Comparison of ENCODE assay signal across 8 cellular contexts in genomic region chr20:561437-562231, GRCh38. TPM values are rescaled to one million over a fixed set of nuclear protein-coding genes. Genes with fewer than 3 reads are reported as not detected.
A peak's percentile ranks its signal among the peaks of the same experiment; 100 is the strongest.
DNase-seq lines count a peak whose midpoint lies in the region; ATAC-seq, FAIRE-seq and TF ChIP-seq lines count a peak whose summit lies in the region.

No MANE protein-coding gene starts in this region.

- FAIRE-seq in H1 (lab: Jason Lieb, UNC), result peak; percentile 88

- no peak overlapping the region for H3K56ac ChIP-seq in H1 (replicated peaks; ENCODE audit: insufficient read length, low read depth, low read length)

- no peaks in the 10 kb centered on the region for H3K9me3 ChIP-seq in H1 (ENCODE audit: insufficient read depth in 2 of 2, low read depth in 1 of 2, low read length in 1 of 2)
- no peaks in the 10 kb centered on the region for H3K9me3 ChIP-seq in mesenchymal stem cell (ENCODE audit: control insufficient read depth, low read length)
- H3K9me3 ChIP-seq in stomach, result no peaks in the 10 kb centered on the region

- DNase-seq in DMS 273 treated with DMSO at 0.1 percent for 48 hours (lab: John Stamatoyannopoulos, UW), result peak; percentile 30
- DNase-seq in NCI-H510A treated with DMSO at 0.1 percent for 48 hours (lab: John Stamatoyannopoulos, UW), result peak; percentile 54
- peak; percentile 28 for DNase-seq in activated CD4-positive, alpha-beta T cell treated with anti-CD3 and anti-CD28 coated beads, Interleukin-2, amount 50 U/mL, for 1 hour
- peak in 1 of 2 experiments; percentile 83 for DNase-seq in H1 (ENCODE audit: low read depth in 1 of 2, low spot score in 2 of 2)
- DNase-seq in mesenchymal stem cell, result peak; percentile 73
- DNase-seq in stomach, result peak; percentile 65

- peak; percentile 51 for ATAC-seq in HG02798 (IDR thresholded peaks at IDR 0.05; ENCODE audit: poor library complexity, unreplicated experiment)
- ATAC-seq in HG02623 (IDR thresholded peaks at IDR 0.05; ENCODE audit: unreplicated experiment), result no peak

- TF ChIP-seq POLR2A in H1 (IDR thresholded peaks at IDR 0.05; ENCODE audit: control extremely low read depth in 1 of 2, low read depth in 2 of 2, low read length in 2 of 2) (no peak), stomach (IDR thresholded peaks at IDR 0.05) (no peak)

- POLR2A ChIA-PET in H1 (lab: Charles Lee; ENCODE audit: partially characterized antibody), result interaction anchor here (1.3 to 3.4 kb wide), 3 partner anchors 12 to 84 kb away, joined by 3 to 18 read pairs (median 7); no protein-coding TSS in a partner anchor

- H4K20me1 ChIP-seq in H1 (replicated peaks in 1 of 2; ENCODE audit: control insufficient read depth in 1 of 2, insufficient read depth in 2 of 2, low read length in 2 of 2), result no peaks in the 10 kb centered on the region

- H3K14ac ChIP-seq in H1 (ENCODE audit: insufficient read length), result no peak overlapping the region
- no peak overlapping the region for H3K14ac ChIP-seq in mesenchymal stem cell (ENCODE audit: low read length in 2 of 2)

- no peak overlapping the region for H2AK5ac ChIP-seq in H1 (ENCODE audit: low read depth, low read length)
- no peak overlapping the region for H2AK5ac ChIP-seq in mesenchymal stem cell (ENCODE audit: low read length, severe bottlenecking)

- H3K4me1 ChIP-seq in H1 (replicated peaks in 1 of 4; ENCODE audit: control insufficient read depth in 3 of 4, insufficient read depth in 4 of 4, low read length in 3 of 4), result no peaks in the 10 kb centered on the region
- peaks cover 2% of the 10 kb centered on the region for H3K4me1 ChIP-seq in mesenchymal stem cell (ENCODE audit: control insufficient read depth, insufficient read depth, low read depth, low read length)
- H3K4me1 ChIP-seq in stomach, result peaks cover 0 to 7% (median 3%) of the 10 kb centered on the region in 4 donors

- H2BK120ac ChIP-seq in H1 (replicated peaks; ENCODE audit: low read depth, low read length) (no peak overlapping the region), mesenchymal stem cell (ENCODE audit: low read depth, low read length) (no peak overlapping the region)

- H3K79me1 ChIP-seq in H1 (ENCODE audit: low read depth, low read length) (no peaks in the 10 kb centered on the region), mesenchymal stem cell (replicated peaks; ENCODE audit: low read length, poor library complexity, severe bottlenecking) (no peaks in the 10 kb centered on the region)

- no peak overlapping the region for H3K23ac ChIP-seq in H1 (ENCODE audit: insufficient read length)
- H3K23ac ChIP-seq in mesenchymal stem cell (ENCODE audit: low read length in 2 of 2), result no peak overlapping the region

- H4K8ac ChIP-seq in H1 (ENCODE audit: extremely low read depth, insufficient read depth, low read length) (no peak overlapping the region), mesenchymal stem cell (ENCODE audit: low read length) (no peak overlapping the region)

- no peaks in the 10 kb centered on the region for H3K79me2 ChIP-seq in H1 (ENCODE audit: control insufficient read depth in 1 of 2, insufficient read depth in 2 of 2, low read length in 2 of 2)

- H2BK12ac ChIP-seq in H1 (ENCODE audit: low read depth, low read length) (no peak overlapping the region), mesenchymal stem cell (ENCODE audit: low read length in 2 of 2) (no peak overlapping the region)

- H3K36me3 ChIP-seq in H1 (ENCODE audit: control insufficient read depth in 2 of 4, insufficient read depth in 4 of 4, low read length in 3 of 4) (no peaks in the 10 kb centered on the region), mesenchymal stem cell (ENCODE audit: control insufficient read depth in 1 of 2, insufficient read depth in 2 of 2, low read depth in 1 of 2, low read length in 2 of 2) (no peaks in the 10 kb centered on the region), stomach (no peaks in the 10 kb centered on the region)

- H3K23me2 ChIP-seq in H1 (ENCODE audit: low read depth, low read length), result no peaks in the 10 kb centered on the region

- H4K91ac ChIP-seq in H1 (replicated peaks; ENCODE audit: insufficient read length, low read length), result no peak overlapping the region
- no peak overlapping the region for H4K91ac ChIP-seq in mesenchymal stem cell (ENCODE audit: low read length)

- no peak overlapping the region for H3K4ac ChIP-seq in H1 (replicated peaks; ENCODE audit: insufficient read length, low read depth, low read length)
- H3K4ac ChIP-seq in mesenchymal stem cell (ENCODE audit: low read depth in 1 of 2, low read length in 2 of 2), result no peak overlapping the region

- WGBS in H1 (ENCODE audit: extremely low coverage in 1 of 2, insufficient coverage in 1 of 2, insufficient read length in 1 of 2, insufficient replicate concordance in 2 of 2, low coverage in 1 of 2, low lambda C conversion rate in 2 of 2, missing lambda C conversion rate in 1 of 2), 2 experiments, result 54% methylated on average over 12 of the region's 12 CpGs; no CpG with 5 or more reads in 1 of the 2 experiments
- 43% methylated on average over 12 of the region's 12 CpGs for WGBS in mesenchymal stem cell
- 30 to 42% (median 35%) methylated on average over 9 to 12 of the region's 12 CpGs for WGBS in stomach, 5 donors

- H3K4me2 ChIP-seq in H1 (ENCODE audit: insufficient read depth in 1 of 2, low read depth in 2 of 2, low read length in 2 of 2) (no peak overlapping the region), mesenchymal stem cell (ENCODE audit: low read length, poor library complexity, severe bottlenecking) (no peak overlapping the region)

- peak; percentile 98 for TF ChIP-seq RAD21 in H1 (IDR thresholded peaks at IDR 0.05 in 1 of 2, conservative IDR thresholded peaks at IDR 0.05 in 1 of 2; ENCODE audit: low read depth in 2 of 2, low read length in 2 of 2)

- H2BK15ac ChIP-seq in H1 (ENCODE audit: low read length), result 0 out of 2 replicates have a peak overlapping the region, but pooled peaks have one; percentile 76
- no peak overlapping the region for H2BK15ac ChIP-seq in mesenchymal stem cell (ENCODE audit: low read depth, poor library complexity, severe bottlenecking)

- H3K27me3 ChIP-seq in H1 (replicated peaks in 1 of 4; ENCODE audit: control insufficient read depth in 3 of 4, extremely low read depth in 1 of 4, insufficient read depth in 3 of 4, low read length in 3 of 4) (no peaks in the 10 kb centered on the region), mesenchymal stem cell (ENCODE audit: control insufficient read depth in 1 of 2, insufficient read depth in 1 of 2, low read length in 2 of 2) (peaks cover 16 to 70% of the 10 kb centered on the region in 2 experiments), stomach (peaks cover 0 to 68% (median 5%) of the 10 kb centered on the region in 3 donors)

- H2BK5ac ChIP-seq in H1 (ENCODE audit: low read depth, low read length) (no peak overlapping the region), mesenchymal stem cell (ENCODE audit: low read depth, low read length, poor library complexity, severe bottlenecking) (no peak overlapping the region)

- H3K4me3 ChIP-seq in H1 (ENCODE audit: extremely low read depth in 1 of 4, insufficient read depth in 2 of 4, low read depth in 3 of 4, low read length in 4 of 4) (no peak overlapping the region), mesenchymal stem cell (ENCODE audit: insufficient read depth in 1 of 2, low read depth in 1 of 2, low read length in 2 of 2) (no peak overlapping the region), stomach (no peak overlapping the region)

- TF ChIP-seq CTCF in H1 (IDR thresholded peaks at IDR 0.05; ENCODE audit: control extremely low read depth in 1 of 3, insufficient read depth in 1 of 3, low read depth in 1 of 3, low read length in 3 of 3) (peak; percentile 74 to 99 (median 95)), stomach (IDR thresholded peaks at IDR 0.05) (peak in 5 of 7 experiments; percentile 92 to 98 (median 93))

- no peak overlapping the region for H4K5ac ChIP-seq in H1 (ENCODE audit: insufficient read length, low read depth, low read length)

- H2AFZ ChIP-seq in H1 (ENCODE audit: low read length) (no peak overlapping the region), mesenchymal stem cell (ENCODE audit: low read depth, low read length) (no peak overlapping the region)

- TF ChIP-seq EP300 in H1 (IDR thresholded peaks at IDR 0.05; ENCODE audit: borderline replicate concordance in 1 of 2, low read depth in 2 of 2, low read length in 2 of 2) (no peak), stomach (IDR thresholded peaks at IDR 0.05) (no peak)

- H3K27ac ChIP-seq in H1 (ENCODE audit: low read depth, low read length) (no peak overlapping the region), mesenchymal stem cell (ENCODE audit: low read length, poor library complexity, severe bottlenecking) (no peak overlapping the region), stomach (no peak overlapping the region)

- CTCF ChIA-PET in H1 (lab: Charles Lee; ENCODE audit: partially characterized antibody), result interaction anchor here (0.6 to 6.1 kb wide), 42 partner anchors 10 to 178 kb away, joined by 3 to 142 read pairs (median 5); partner anchors contain the start of gene TCF15

- H3K18ac ChIP-seq in H1 (ENCODE audit: extremely low read depth, low read length) (no peak overlapping the region), mesenchymal stem cell (ENCODE audit: low read depth in 1 of 2, low read length in 2 of 2) (no peak overlapping the region)

- no peak overlapping the region for H2BK20ac ChIP-seq in H1 (ENCODE audit: low read length)

- no peak overlapping the region for H3K9ac ChIP-seq in H1 (replicated peaks in 1 of 4; ENCODE audit: extremely low read depth in 1 of 4, low read depth in 3 of 4, low read length in 3 of 4)
- no peak overlapping the region for H3K9ac ChIP-seq in mesenchymal stem cell (ENCODE audit: low read length)

- intact Hi-C loops in stomach (cut with DNase I; ENCODE audit: low total_unique reads), result loop anchor here (5.0 to 10.0 kb wide), 2 partner anchors 83 to 176 kb away; no protein-coding TSS in a partner anchor

RNA-seq across cellular contexts. Expression of gene CSNK2A1, which starts 18.0 kb away (rescaled TPM):
- 247 and 260 TPM in 2 replicates for total RNA-seq in H1 (2021; fragmentation: NEBNext Ultra II Directional; extraction: Animal tissue kit (Norgen Biotek cat#: 25700))
- polyA plus RNA-seq in H1 (2011; rRNA removed) (107 and 117 TPM in 2 replicates), stomach (10 to 100 TPM; 22.6 to 33.0 (median 26.7) TPM)
- 132 TPM for polyA plus RNA-seq in H1 (2011; cell fraction: cytosol; rRNA removed)
- 111 TPM for polyA plus RNA-seq in H1 (2011; cell fraction: nucleus; rRNA removed)
- polyA plus RNA-seq in H1 (2012, experiment 1 of 2), result 137 to 164 TPM (median 152 TPM) in 4 replicates
- 47.5 TPM for polyA plus RNA-seq in H1 (2012, experiment 2 of 2)
- 165 TPM for polyA plus RNA-seq in H1 (2013, experiment 1 of 2)
- 173 TPM for polyA plus RNA-seq in H1 (2013, experiment 2 of 2)
- 267 and 364 TPM in 2 replicates for polyA minus RNA-seq in H1 (2011; rRNA and poly(A)+ RNA removed)
- polyA minus RNA-seq in H1 (2011; cell fraction: cytosol; rRNA and poly(A)+ RNA removed), result 136 TPM
- polyA minus RNA-seq in H1 (2011; cell fraction: nucleus; rRNA and poly(A)+ RNA removed), result 196 TPM
- 101 TPM for polyA plus RNA-seq in mesenchymal stem cell (2013, experiment 1 of 2)
- polyA plus RNA-seq in mesenchymal stem cell (2013, experiment 2 of 2), result 99.4 TPM
- total RNA-seq in stomach, result 100 to 1,000 TPM in 1 of 5 donors, 10 to 100 TPM in 4; 24.9 to 164 (median 80.5) TPM

RNA-seq across cellular contexts. Expression of gene TCF15, which starts 48.5 kb away (rescaled TPM):
- total RNA-seq in H1 (2021; fragmentation: NEBNext Ultra II Directional; extraction: Animal tissue kit (Norgen Biotek cat#: 25700)), result 6.9 and 7.3 TPM in 2 replicates
- polyA plus RNA-seq in H1 (2011; rRNA removed), result 3.7 and 4.4 TPM in 2 replicates
- polyA plus RNA-seq in H1 (2011; cell fraction: cytosol; rRNA removed), result 4.0 TPM
- polyA plus RNA-seq in H1 (2011; cell fraction: nucleus; rRNA removed), result 2.3 TPM
- 3.3 to 7.0 TPM (median 5.5 TPM) in 4 replicates for polyA plus RNA-seq in H1 (2012, experiment 1 of 2)
- 1.3 TPM for polyA plus RNA-seq in H1 (2012, experiment 2 of 2)
- polyA plus RNA-seq in H1 (2013, experiment 1 of 2), result 5.6 TPM
- 5.4 TPM for polyA plus RNA-seq in H1 (2013, experiment 2 of 2)
- 0.15 and 0.38 TPM in 2 replicates for polyA minus RNA-seq in H1 (2011; rRNA and poly(A)+ RNA removed)
- 4.1 TPM for polyA minus RNA-seq in H1 (2011; cell fraction: cytosol; rRNA and poly(A)+ RNA removed)
- polyA minus RNA-seq in H1 (2011; cell fraction: nucleus; rRNA and poly(A)+ RNA removed), result 2.9 TPM
- polyA plus RNA-seq in mesenchymal stem cell (2013, experiment 1 of 2), result not detected
- polyA plus RNA-seq in mesenchymal stem cell (2013, experiment 2 of 2), result not detected
- under 1 TPM in 1 of 5 donors, not detected in 4; 0.43 TPM for total RNA-seq in stomach
- polyA plus RNA-seq in stomach, result under 1 TPM in 2 of 3 donors, not detected in 1; 0.25 to 0.33 TPM
